ENCODE assay signal across 27 cellular contexts in genomic region chr7:75608451-75609122, GRCh38.
DNase-seq lines count a peak whose midpoint lies in the region.
"Had no signal": no experiment of that assay in that cellular context is flagged by ENCODE, and none has a peak within 500 bp of the region (broad histone marks: within the 10 kb centered on the region; RNA-seq: fewer than 3 reads in every experiment).

No MANE protein-coding gene starts in this region.

- DNase-seq in G401 (ENCODE audit: low spot score) (peak; percentile 11), caudate nucleus (lab: John Stamatoyannopoulos, UW) (no peak), fibroblast of the conjunctiva (ENCODE audit: low read depth) (peak; percentile 12), substantia nigra (lab: John Stamatoyannopoulos, UW) (peak in 2 of 49 donors; percentile 18 to 20), amniotic stem cell (lab: John Stamatoyannopoulos, UW) (no peak), NCI-H2029 (lab: John Stamatoyannopoulos, UW) (no peak), NCI-H748 (lab: John Stamatoyannopoulos, UW; ENCODE audit: unreplicated experiment) (no peak), mesenteric fat pad (ENCODE audit: low spot score) (no peak)
- DNase-seq: activated CD4-positive, alpha-beta T cell treated with anti-CD3 and anti-CD28 coated beads for 1 hour; activated CD8-positive, alpha-beta T cell treated with anti-CD3 and anti-CD28 coated beads, Interleukin-2, amount 10 ng/mL, durations not matched to agents 7 days and 5 days; activated naive CD4-positive, alpha-beta T cell treated with anti-CD3 and anti-CD28 coated beads, Interleukin-2, amount 10 ng/mL, durations not matched to agents 7 days and 5 days; adrenal gland; CD4-positive, alpha-beta memory T cell; colonic mucosa; effector CD8-positive, alpha-beta T cell; foreskin keratinocyte; GOT3; heart right ventricle; kidney; NCI-H1092 treated with DMSO at 0.1 percent for 48 hours; NCI-H1930; NCI-H524 treated with DMSO at 0.1 percent for 48 hours; retina; Right ventricle myocardium superior had no signal

- in situ Hi-C loops in G401 (cut with HindIII; ENCODE audit: low sequenced_read_pairs): no loop called here

- H3K27ac ChIP-seq in caudate nucleus (ENCODE audit: low read depth, low read length): peak overlapping the region; percentile 32
- peak overlapping the region; percentile 68 for H3K27ac ChIP-seq in substantia nigra (ENCODE audit: low read depth, low read length, poor library complexity, severe bottlenecking)
- H3K27ac ChIP-seq: A549, adrenal gland, colonic mucosa, epithelial cell of prostate, foreskin keratinocyte, pancreas had no signal

Comparison
In these comparisons a context has a peak if more than half of its experiments do, and no peak if none do; other contexts are left out.
1. DNase-seq: peak in G401 (single experiment) and fibroblast of the conjunctiva (single experiment); none in caudate nucleus (0 of 61), amniotic stem cell (single experiment), NCI-H2029 (single experiment), NCI-H748 (single experiment) and mesenteric fat pad (single experiment).